ENCODE assay signal across 1 cellular context in genomic region chr1:25433389-25434186, GRCh38.
TF ChIP-seq lines count a peak whose summit lies in the region.

No MANE protein-coding gene starts in this region.

TF ChIP-seq in endothelial cell of umbilical vein, 7 proteins besides CTCF, POLR2A, EP300 and RAD21 (continued from another document):
- TF ChIP-seq JUN (IDR thresholded peaks at IDR 0.05; ENCODE audit: borderline replicate concordance, insufficient read depth, insufficient read length, low read depth) (no peak), MYC (IDR thresholded peaks at IDR 0.05; ENCODE audit: low read depth, low read length) (no peak), EZH2 (IDR thresholded peaks at IDR 0.05; ENCODE audit: borderline replicate concordance, low read depth, low read length, severe bottlenecking) (no peak), POLR2AphosphoS5 (IDR thresholded peaks at IDR 0.05; ENCODE audit: insufficient read depth, low read depth, low read length) (no peak)
